ENCODE assay signal across 15 cellular contexts in genomic region chr1:88990426-88990825, GRCh38. TPM values are rescaled to one million over a fixed set of nuclear protein-coding genes. Genes with fewer than 3 reads are reported as not detected.
DNase-seq lines count a peak whose midpoint lies in the region; ATAC-seq, FAIRE-seq and TF ChIP-seq lines count a peak whose summit lies in the region.
"Had no signal": no experiment of that assay in that cellular context is flagged by ENCODE, and none has a peak within 500 bp of the region (broad histone marks: within the 10 kb centered on the region; RNA-seq: fewer than 3 reads in every experiment).

No MANE protein-coding gene starts in this region.

- peaks cover 23% of the 10 kb centered on the region for H3F3A ChIP-seq in PC-9 (ENCODE audit: insufficient read depth, low read depth)

- H3K9me1 ChIP-seq in endothelial cell of umbilical vein (replicated peaks; ENCODE audit: control insufficient read depth, extremely low read depth, insufficient read depth, low read length): peaks cover 4% of the 10 kb centered on the region

- H3K9ac ChIP-seq in endothelial cell of umbilical vein (replicated peaks; ENCODE audit: extremely low read depth, insufficient read depth, low read length): no peak overlapping the region

- H3K79me2 ChIP-seq in PC-9 (ENCODE audit: low read depth): peaks cover 61% of the 10 kb centered on the region
- peaks cover 41% of the 10 kb centered on the region for H3K79me2 ChIP-seq in endothelial cell of umbilical vein (ENCODE audit: control insufficient read depth, insufficient read depth, low read length)

- no peaks in the 10 kb centered on the region for H3K27me3 ChIP-seq in PC-9 (ENCODE audit: insufficient read depth, low read depth)
- no peaks in the 10 kb centered on the region for H3K27me3 ChIP-seq in endothelial cell of umbilical vein (ENCODE audit: control insufficient read depth in 2 of 2, insufficient read depth in 2 of 2, low read length in 2 of 2)

- no peaks in the 10 kb centered on the region for H3K9me3 Mint-ChIP-seq in activated T-cell treated with anti-CD3 and anti-CD28 coated beads, Interleukin-2, amount 50 U/mL, for 72 hours
- H3K9me3 Mint-ChIP-seq in stimulated activated effector memory CD8-positive, alpha-beta T cell treated with anti-CD3 and anti-CD28 coated beads, Interleukin-12 subunit alpha, Interleukin-12 subunit beta, amount 100 ng/mL, for 72 hours: no peaks in the 10 kb centered on the region
- H3K9me3 Mint-ChIP-seq: memory B cell had no signal

- intact Hi-C loops in PC-9 (cut with micrococcal nuclease; ENCODE audit: unreplicated experiment) (no loop called here), endothelial cell of umbilical vein (cut with micrococcal nuclease) (no loop called here)

- CTCF ChIA-PET in PC-9 (lab: Charles Lee) (no interaction called here), endothelial cell of umbilical vein (lab: Charles Lee) (no interaction called here), HEK293T (lab: Yijun Ruan, JAX) (interaction anchor here (0.6 kb wide), 1 partner anchor 984 kb away, joined by 11 read pairs; no protein-coding TSS in a partner anchor)

- H4K20me1 ChIP-seq in PC-9 (ENCODE audit: insufficient read depth): no peaks in the 10 kb centered on the region; the same call in 1 of the 2 replicates
- H4K20me1 ChIP-seq in endothelial cell of umbilical vein (replicated peaks; ENCODE audit: control insufficient read depth, extremely low read depth, insufficient read depth, low read length): no peaks in the 10 kb centered on the region

- H3K36me3 ChIP-seq in PC-9 (ENCODE audit: low read depth) (peaks cover 25% of the 10 kb centered on the region), endothelial cell of umbilical vein (ENCODE audit: control insufficient read depth in 2 of 2, extremely low read depth in 1 of 2, insufficient read depth in 2 of 2, low read length in 2 of 2) (no peaks in the 10 kb centered on the region)

- H3K27ac ChIP-seq in PC-9 (no peak overlapping the region), endothelial cell of umbilical vein (ENCODE audit: insufficient read depth, low read depth, low read length) (no peak overlapping the region)
- H3K27ac ChIP-seq: epithelial cell of prostate had no signal

- peak overlapping the region; percentile 79; the same call in 1 of the 2 replicates for H3K4me3 ChIP-seq in PC-9
- no peak overlapping the region for H3K4me3 ChIP-seq in endothelial cell of umbilical vein (replicated peaks in 1 of 3; ENCODE audit: insufficient read depth in 1 of 3, low read depth in 1 of 3, low read length in 3 of 3)

- H3K4me1 ChIP-seq in PC-9 (replicated peaks; ENCODE audit: insufficient read depth) (peaks cover 31% of the 10 kb centered on the region), endothelial cell of umbilical vein (ENCODE audit: control insufficient read depth, extremely low read depth, insufficient read depth, low read length) (peaks cover 15% of the 10 kb centered on the region)

- H3K27me3 Mint-ChIP-seq in activated T-cell treated with anti-CD3 and anti-CD28 coated beads, Interleukin-2, amount 50 U/mL, for 72 hours (ENCODE audit: low read depth): no peaks in the 10 kb centered on the region
- H3K27me3 Mint-ChIP-seq: memory B cell had no signal

- H3K4me2 ChIP-seq in PC-9: peak overlapping the region; percentile 90
- peak overlapping the region; percentile 76 for H3K4me2 ChIP-seq in endothelial cell of umbilical vein (ENCODE audit: insufficient read depth, low read length)

- no peaks in the 10 kb centered on the region for H3K9me3 ChIP-seq in PC-9 (ENCODE audit: insufficient read depth, low read depth)
- no peaks in the 10 kb centered on the region for H3K9me3 ChIP-seq in endothelial cell of umbilical vein (replicated peaks; ENCODE audit: control insufficient read depth, insufficient read depth, low read length)

- H3K9me2 ChIP-seq in PC-9 (ENCODE audit: insufficient read depth): no peaks in the 10 kb centered on the region

- no peak for ATAC-seq in activated T-cell treated with anti-CD3 and anti-CD28 coated beads, Interleukin-2, amount 50 U/mL, for 72 hours (replicated peaks in 1 of 2)
- no peak for ATAC-seq in stimulated activated effector memory CD8-positive, alpha-beta T cell treated with anti-CD3 and anti-CD28 coated beads, Interleukin-12 subunit alpha, Interleukin-12 subunit beta, amount 100 ng/mL, for 72 hours
- no peak for ATAC-seq in GM21367 (IDR thresholded peaks at IDR 0.05; ENCODE audit: unreplicated experiment)

- no peak for FAIRE-seq in endothelial cell of umbilical vein (lab: Jason Lieb, UNC)

- dilution Hi-C loops in endothelial cell of umbilical vein (cut with MboI; ENCODE audit: extremely low pct_ligation_motif_present, low sequenced_read_pairs): no loop called here

- H3K36me3 Mint-ChIP-seq in activated T-cell treated with anti-CD3 and anti-CD28 coated beads, Interleukin-2, amount 50 U/mL, for 72 hours (ENCODE audit: insufficient read depth in 2 of 2): peaks cover 11 to 21% of the 10 kb centered on the region in 2 donors
- H3K36me3 Mint-ChIP-seq in stimulated activated effector memory CD8-positive, alpha-beta T cell treated with anti-CD3 and anti-CD28 coated beads, Interleukin-12 subunit alpha, Interleukin-12 subunit beta, amount 100 ng/mL, for 72 hours: peaks cover 47% of the 10 kb centered on the region

- peaks cover 54% of the 10 kb centered on the region for H3K4me1 Mint-ChIP-seq in activated T-cell treated with anti-CD3 and anti-CD28 coated beads, Interleukin-2, amount 50 U/mL, for 72 hours (ENCODE audit: low read depth)
- H3K4me1 Mint-ChIP-seq in stimulated activated effector memory CD8-positive, alpha-beta T cell treated with anti-CD3 and anti-CD28 coated beads, Interleukin-12 subunit alpha, Interleukin-12 subunit beta, amount 100 ng/mL, for 72 hours: peaks cover 44% of the 10 kb centered on the region

- no peak for TF ChIP-seq CTCF in PC-9 (conservative IDR thresholded peaks at IDR 0.05)
- TF ChIP-seq CTCF in endothelial cell of umbilical vein (IDR thresholded peaks at IDR 0.05; ENCODE audit: extremely low read depth in 1 of 2, insufficient read depth in 1 of 2, low read depth in 1 of 2, low read length in 2 of 2): no peak
- TF ChIP-seq CTCF in GM20000 (IDR thresholded peaks at IDR 0.05; ENCODE audit: extremely low read depth, missing control alignments): no peak

- H3K4me3 Mint-ChIP-seq in activated T-cell treated with anti-CD3 and anti-CD28 coated beads, Interleukin-2, amount 50 U/mL, for 72 hours: no peak overlapping the region
- no peak overlapping the region for H3K4me3 Mint-ChIP-seq in stimulated activated effector memory CD8-positive, alpha-beta T cell treated with anti-CD3 and anti-CD28 coated beads, Interleukin-12 subunit alpha, Interleukin-12 subunit beta, amount 100 ng/mL, for 72 hours
- H3K4me3 Mint-ChIP-seq: memory B cell had no signal

- POLR2A ChIA-PET in PC-9 (lab: Charles Lee; ENCODE audit: unreplicated experiment) (interaction anchor here (0.6 kb wide), 1 partner anchor 158 kb away, joined by 7 read pairs; no protein-coding TSS in a partner anchor), endothelial cell of umbilical vein (lab: Charles Lee) (no interaction called here), HEK293T (lab: Yijun Ruan, JAX) (interaction anchor here (0.9 kb wide), 1 partner anchor 306 kb away, joined by 3 read pairs; the partner anchor contains the start of gene PKN2)

- no peak for DNase-seq in activated T-cell treated with anti-CD3 and anti-CD28 coated beads, Interleukin-2, amount 50 U/mL, for 72 hours
- DNase-seq in activated T-cell treated with anti-CD3 and anti-CD28 coated beads, Interleukin-2, amount 50 U/mL, for 48 hours: no peak
- no peak for DNase-seq in PC-9
- DNase-seq in endothelial cell of umbilical vein (ENCODE audit: low read depth, low spot score): no peak
- DNase-seq in stimulated activated effector memory CD8-positive, alpha-beta T cell treated with anti-CD3 and anti-CD28 coated beads, Interleukin-12 subunit alpha, Interleukin-12 subunit beta, amount 100 ng/mL, for 72 hours (ENCODE audit: low spot score in 2 of 2): no peak
- DNase-seq in GM20000 (ENCODE audit: low spot score): no peak
- DNase-seq in HEK293T (ENCODE audit: extremely low spot score): no peak
- DNase-seq: AML-193, caudate nucleus, NCI-H1436 treated with DMSO at 0.1 percent for 48 hours, NCI-H526, posterior cingulate gyrus had no signal

- H3K27ac Mint-ChIP-seq in activated T-cell treated with anti-CD3 and anti-CD28 coated beads, Interleukin-2, amount 50 U/mL, for 72 hours: peak overlapping the region; percentile 69
- H3K27ac Mint-ChIP-seq in stimulated activated effector memory CD8-positive, alpha-beta T cell treated with anti-CD3 and anti-CD28 coated beads, Interleukin-12 subunit alpha, Interleukin-12 subunit beta, amount 100 ng/mL, for 72 hours: peak overlapping the region; percentile 18
- H3K27ac Mint-ChIP-seq: memory B cell had no signal

- no peak overlapping the region for H2AFZ ChIP-seq in PC-9
- no peak overlapping the region for H2AFZ ChIP-seq in endothelial cell of umbilical vein (ENCODE audit: low read depth, low read length)

- BruUV-seq in PC-9 (replicated peaks; lab: Mats Ljungman, UMichigan) (no TSS peak), endothelial cell of umbilical vein (replicated peaks; lab: Mats Ljungman, UMichigan) (no TSS peak)

- no peak for TF ChIP-seq POLR2A in endothelial cell of umbilical vein (IDR thresholded peaks at IDR 0.05; ENCODE audit: low read depth, low read length)

RNA-seq across cellular contexts. Expression of gene KYAT3, which starts 2.0 kb away (rescaled TPM):
- total RNA-seq in activated T-cell treated with anti-CD3 and anti-CD28 coated beads, Interleukin-2, amount 50 U/mL, for 72 hours: 10 to 100 TPM; 47.9 to 71.4 TPM
- 13.6 and 16.6 TPM in 2 replicates for total RNA-seq in PC-9 (2021)
- 18.1 and 21.1 TPM in 2 replicates for total RNA-seq in endothelial cell of umbilical vein
- 7.0 and 8.0 TPM in 2 replicates for polyA plus RNA-seq in endothelial cell of umbilical vein
- polyA plus RNA-seq in endothelial cell of umbilical vein (2011; cell fraction: cytosol; rRNA removed): 14.0 and 14.4 TPM in 2 replicates
- polyA plus RNA-seq in endothelial cell of umbilical vein (2011; cell fraction: nucleus; rRNA removed): 22.4 and 24.4 TPM in 2 replicates
- 18.4 and 29.2 TPM in 2 replicates for polyA plus RNA-seq in endothelial cell of umbilical vein (2012)
- polyA minus RNA-seq in endothelial cell of umbilical vein: 4.4 and 6.5 TPM in 2 replicates
- polyA minus RNA-seq in endothelial cell of umbilical vein (2011; cell fraction: cytosol; rRNA and poly(A)+ RNA removed): 3.1 TPM
- polyA minus RNA-seq in endothelial cell of umbilical vein (2011; cell fraction: nucleus; rRNA and poly(A)+ RNA removed): 7.7 and 11.0 TPM in 2 replicates

RNA-seq across cellular contexts. Expression of gene RBMXL1, which starts 2.0 kb away (rescaled TPM):
- total RNA-seq in activated T-cell treated with anti-CD3 and anti-CD28 coated beads, Interleukin-2, amount 50 U/mL, for 72 hours: 10 to 100 TPM; 18.6 to 32.0 TPM
- 8.2 and 9.7 TPM in 2 replicates for total RNA-seq in PC-9 (2021)
- total RNA-seq in endothelial cell of umbilical vein: 7.6 and 9.9 TPM in 2 replicates
- polyA plus RNA-seq in endothelial cell of umbilical vein: 2.5 and 2.9 TPM in 2 replicates
- 3.0 and 3.1 TPM in 2 replicates for polyA plus RNA-seq in endothelial cell of umbilical vein (2011; cell fraction: cytosol; rRNA removed)
- polyA plus RNA-seq in endothelial cell of umbilical vein (2011; cell fraction: nucleus; rRNA removed): 4.8 and 5.3 TPM in 2 replicates
- polyA plus RNA-seq in endothelial cell of umbilical vein (2012): 4.2 and 4.9 TPM in 2 replicates
- polyA minus RNA-seq in endothelial cell of umbilical vein: 6.2 and 7.9 TPM in 2 replicates
- polyA minus RNA-seq in endothelial cell of umbilical vein (2011; cell fraction: cytosol; rRNA and poly(A)+ RNA removed): 6.5 TPM
- polyA minus RNA-seq in endothelial cell of umbilical vein (2011; cell fraction: nucleus; rRNA and poly(A)+ RNA removed): 9.3 and 11.6 TPM in 2 replicates

RNA-seq across cellular contexts. Expression of gene GBP3, which starts 32.2 kb away (rescaled TPM):
- 1 to 10 TPM; 7.1 to 9.0 TPM for total RNA-seq in activated T-cell treated with anti-CD3 and anti-CD28 coated beads, Interleukin-2, amount 50 U/mL, for 72 hours
- total RNA-seq in PC-9 (2021) (17.7 and 22.6 TPM in 2 replicates), endothelial cell of umbilical vein (7.3 and 12.7 TPM in 2 replicates)
- polyA plus RNA-seq in endothelial cell of umbilical vein: 4.8 and 5.7 TPM in 2 replicates
- polyA plus RNA-seq in endothelial cell of umbilical vein (2011; cell fraction: cytosol; rRNA removed): 6.0 and 6.3 TPM in 2 replicates
- 18.7 and 23.6 TPM in 2 replicates for polyA plus RNA-seq in endothelial cell of umbilical vein (2011; cell fraction: nucleus; rRNA removed)
- 6.9 and 12.3 TPM in 2 replicates for polyA plus RNA-seq in endothelial cell of umbilical vein (2012)
- 15.5 and 18.4 TPM in 2 replicates for polyA minus RNA-seq in endothelial cell of umbilical vein
- 5.2 TPM for polyA minus RNA-seq in endothelial cell of umbilical vein (2011; cell fraction: cytosol; rRNA and poly(A)+ RNA removed)
- 21.2 and 21.7 TPM in 2 replicates for polyA minus RNA-seq in endothelial cell of umbilical vein (2011; cell fraction: nucleus; rRNA and poly(A)+ RNA removed)
